ENCODE assay signal across 8 cellular contexts in genomic region chr9:71910602-71911060, GRCh38. TPM values are rescaled to one million over a fixed set of nuclear protein-coding genes. Genes with fewer than 3 reads are reported as not detected.
DNase-seq lines count a peak whose midpoint lies in the region; ATAC-seq and TF ChIP-seq lines count a peak whose summit lies in the region.

No MANE protein-coding gene starts in this region.

- peaks cover 35% of the 10 kb centered on the region for H3K4me1 ChIP-seq in mononuclear cell (ENCODE audit: insufficient read depth, low read length)

- in situ Hi-C loops in GM13976 (cut with MboI; ENCODE audit: low sequenced_read_pairs, unreplicated experiment) (no loop called here), ACHN (cut with HindIII; ENCODE audit: low pct_ligation_motif_present, low pct_unique_long_range_greater_than_20kb, low sequenced_read_pairs) (no loop called here)

- peaks cover 11% of the 10 kb centered on the region for H3K36me3 ChIP-seq in KOPT-K1 (ENCODE audit: insufficient read depth, low read length)

- no peaks in the 10 kb centered on the region for H3K27me3 ChIP-seq in mononuclear cell (ENCODE audit: insufficient read depth, low read length)

- H3K9me3 ChIP-seq in KOPT-K1 (ENCODE audit: insufficient read depth, low read length, poor library complexity, severe bottlenecking) = no peaks in the 10 kb centered on the region
- H3K9me3 ChIP-seq in mononuclear cell (ENCODE audit: low read depth, low read length) = no peaks in the 10 kb centered on the region

- H3K4me3 ChIP-seq in cardiac fibroblast (replicated peaks in 1 of 2; ENCODE audit: low read depth in 2 of 2, low read length in 2 of 2) (peak overlapping the region; percentile 72 to 79), mononuclear cell (ENCODE audit: low read length) (peak overlapping the region; percentile 60)

- peak; percentile 11 for ATAC-seq in GM21737 (IDR thresholded peaks at IDR 0.05; ENCODE audit: unreplicated experiment)

- DNase-seq in GM13976 (ENCODE audit: low spot score) (peak; percentile 45), cardiac fibroblast (ENCODE audit: low read depth in 2 of 2) (no peak), NCI-H187 (lab: John Stamatoyannopoulos, UW) (no peak), NCI-H2029 treated with DMSO at 0.1 percent for 48 hours (lab: John Stamatoyannopoulos, UW) (no peak), ACHN (no peak)

- peak overlapping the region; percentile 87 for H3K27ac ChIP-seq in KOPT-K1 (ENCODE audit: low read depth, low read length, poor library complexity, severe bottlenecking)

- TF ChIP-seq CTCF in GM13976 (IDR thresholded peaks at IDR 0.05; ENCODE audit: borderline replicate concordance, control extremely low read depth, extremely low read depth, insufficient read depth, missing control alignments) (no peak), cardiac fibroblast (IDR thresholded peaks at IDR 0.05; ENCODE audit: low read depth, low read length) (no peak)

RNA-seq across cellular contexts. Expression of gene ABHD17B, which starts 0.4 kb away (rescaled TPM):
- 33.6 TPM for total RNA-seq in mononuclear cell

RNA-seq across cellular contexts. Expression of gene C9orf85, which starts 0.8 kb away (rescaled TPM):
- 7.0 TPM for total RNA-seq in mononuclear cell
